ENCODE assay signal across 18 cellular contexts in genomic region chr3:134074001-134074789, GRCh38. TPM values are rescaled to one million over a fixed set of nuclear protein-coding genes. Genes with fewer than 3 reads are reported as not detected.
DNase-seq lines count a peak whose midpoint lies in the region; ATAC-seq and TF ChIP-seq lines count a peak whose summit lies in the region.
"Had no signal": no experiment of that assay in that cellular context is flagged by ENCODE, and none has a peak within 500 bp of the region (broad histone marks: within the 10 kb centered on the region; RNA-seq: fewer than 3 reads in every experiment).

No MANE protein-coding gene starts in this region.

- DNase-seq in activated CD8-positive, alpha-beta memory T cell treated with anti-CD3 and anti-CD28 coated beads for 24 hours = peak; percentile 32
- DNase-seq in activated CD8-positive, alpha-beta memory T cell treated with anti-CD3 and anti-CD28 coated beads, Interleukin-2, amount 50 U/mL, for 4 hours = no peak
- DNase-seq in endodermal cell (peak; percentile 17), osteocyte (ENCODE audit: extremely low spot score, unreplicated experiment) (peak; percentile 72), type B pancreatic cell (ENCODE audit: extremely low spot score, unreplicated experiment) (peak; percentile 52), NAMALWA (ENCODE audit: low spot score) (no peak), LoVo (ENCODE audit: low spot score) (no peak)
- DNase-seq: 8988T; NCI-H1105 treated with DMSO at 0.1 percent for 48 hours; NCI-H1694; NCI-H2081 treated with DMSO at 0.1 percent for 48 hours; NCI-H748 treated with DMSO at 0.1 percent for 48 hours; NK-92 treated with Interleukin-12 subunit alpha and Interleukin-12 subunit beta, amount 100 ng/mL, for 24 hours; Peyer's patch had no signal

- H3K4me3 Mint-ChIP-seq in endodermal cell (no peak overlapping the region), osteocyte (ENCODE audit: unreplicated experiment) (no peak overlapping the region), type B pancreatic cell (no peak overlapping the region)
- H3K4me3 Mint-ChIP-seq: CD14-positive monocyte had no signal

- no peak overlapping the region for H3K27ac Mint-ChIP-seq in endodermal cell
- H3K27ac Mint-ChIP-seq in osteocyte (ENCODE audit: unreplicated experiment) = no peak overlapping the region
- H3K27ac Mint-ChIP-seq in type B pancreatic cell = no peak overlapping the region
- H3K27ac Mint-ChIP-seq: CD14-positive monocyte had no signal

- no peak overlapping the region for H3K9ac ChIP-seq in endodermal cell (ENCODE audit: extremely low read depth, low read length, poor library complexity, severe bottlenecking)

- no peak for TF ChIP-seq CTCF in endodermal cell (conservative IDR thresholded peaks at IDR 0.05)
- TF ChIP-seq CTCF in osteocyte (IDR thresholded peaks at IDR 0.05) = no peak
- TF ChIP-seq CTCF in type B pancreatic cell (conservative IDR thresholded peaks at IDR 0.05) = no peak

- H3K36me3 Mint-ChIP-seq in endodermal cell (ENCODE audit: low read depth) (no peaks in the 10 kb centered on the region), osteocyte (ENCODE audit: unreplicated experiment) (no peaks in the 10 kb centered on the region), type B pancreatic cell (no peaks in the 10 kb centered on the region)
- H3K36me3 Mint-ChIP-seq: CD14-positive monocyte had no signal

- no peaks in the 10 kb centered on the region for H3K4me1 ChIP-seq in endodermal cell (ENCODE audit: control insufficient read depth, insufficient read depth, low read length)
- H3K4me1 ChIP-seq: Peyer's patch had no signal

- peaks cover 2% of the 10 kb centered on the region for H3K27me3 Mint-ChIP-seq in endodermal cell (ENCODE audit: insufficient read depth)
- H3K27me3 Mint-ChIP-seq in osteocyte (ENCODE audit: unreplicated experiment) = no peaks in the 10 kb centered on the region
- no peaks in the 10 kb centered on the region for H3K27me3 Mint-ChIP-seq in type B pancreatic cell

- H3K27ac ChIP-seq in endodermal cell (ENCODE audit: low read depth, low read length) = no peak overlapping the region
- H3K27ac ChIP-seq: Peyer's patch had no signal

- 89 to 96% methylated on average over 3 to 10 of the region's 10 CpGs for WGBS in endodermal cell (ENCODE audit: insufficient coverage in 1 of 2, insufficient read length in 1 of 2), 2 experiments

- H3K9me3 ChIP-seq in endodermal cell (ENCODE audit: control insufficient read depth, low read length) = no peaks in the 10 kb centered on the region
- H3K9me3 ChIP-seq: Peyer's patch had no signal

- H3K27me3 ChIP-seq in endodermal cell (ENCODE audit: control insufficient read depth, insufficient read depth, low read length, poor library complexity, severe bottlenecking) = no peaks in the 10 kb centered on the region
- H3K27me3 ChIP-seq: Peyer's patch had no signal

- H3K9me3 Mint-ChIP-seq in endodermal cell (peaks cover 3% of the 10 kb centered on the region), osteocyte (ENCODE audit: unreplicated experiment) (no peaks in the 10 kb centered on the region), type B pancreatic cell (peaks cover under 1% of the 10 kb centered on the region)

- no peak overlapping the region for H3K4me3 ChIP-seq in endodermal cell (ENCODE audit: low read length)
- H3K4me3 ChIP-seq: K562, Peyer's patch had no signal

- H3K4me1 Mint-ChIP-seq in endodermal cell (no peaks in the 10 kb centered on the region), osteocyte (ENCODE audit: unreplicated experiment) (peaks cover 11% of the 10 kb centered on the region), type B pancreatic cell (ENCODE audit: unreplicated experiment) (no peaks in the 10 kb centered on the region)
- H3K4me1 Mint-ChIP-seq: CD14-positive monocyte had no signal

- ATAC-seq in HG02642 (IDR thresholded peaks at IDR 0.05; ENCODE audit: poor library complexity, unreplicated experiment) = no peak
- ATAC-seq: K562 had no signal

- no peaks in the 10 kb centered on the region for H3K36me3 ChIP-seq in endodermal cell (ENCODE audit: control insufficient read depth, insufficient read depth, low read length)
- H3K36me3 ChIP-seq: Peyer's patch had no signal

RNA-seq across cellular contexts. Expression of gene SLCO2A1, which starts 44.5 kb away (rescaled TPM):
- total RNA-seq in endodermal cell (100 to 1,000 TPM; 126 to 134 TPM), osteocyte (9.8 and 10.7 TPM in 2 replicates), type B pancreatic cell (ENCODE audit: low replicate concordance) (3.4 and 3.8 TPM in 2 replicates)
- polyA plus RNA-seq in endodermal cell (2013, experiment 1 of 2) = 10.6 TPM
- polyA plus RNA-seq in endodermal cell (2013, experiment 2 of 2) = 12.8 TPM
- total RNA-seq: NCI-H460 had no signal

Comparison
In these comparisons a context has a peak if more than half of its experiments do, and no peak if none do; other contexts are left out.
1. DNase-seq: peak in activated CD8-positive, alpha-beta memory T cell treated with anti-CD3 and anti-CD28 coated beads for 24 hours (single experiment), endodermal cell (single experiment), osteocyte (single experiment) and type B pancreatic cell (single experiment); none in activated CD8-positive, alpha-beta memory T cell treated with anti-CD3 and anti-CD28 coated beads, Interleukin-2, amount 50 U/mL, for 4 hours (single experiment), NAMALWA (single experiment) and LoVo (single experiment).
2. RNA of gene SLCO2A1, which starts 44.5 kb away (total RNA-seq): 126 to 134 TPM in endodermal cell; 9.8 to 10.7 TPM in osteocyte and 3.4 to 3.8 TPM in type B pancreatic cell; every median in the first group is over 10 times any median in the second.